Comparison of ENCODE assay signal across 20 cellular contexts in the genomic region with DNA sequence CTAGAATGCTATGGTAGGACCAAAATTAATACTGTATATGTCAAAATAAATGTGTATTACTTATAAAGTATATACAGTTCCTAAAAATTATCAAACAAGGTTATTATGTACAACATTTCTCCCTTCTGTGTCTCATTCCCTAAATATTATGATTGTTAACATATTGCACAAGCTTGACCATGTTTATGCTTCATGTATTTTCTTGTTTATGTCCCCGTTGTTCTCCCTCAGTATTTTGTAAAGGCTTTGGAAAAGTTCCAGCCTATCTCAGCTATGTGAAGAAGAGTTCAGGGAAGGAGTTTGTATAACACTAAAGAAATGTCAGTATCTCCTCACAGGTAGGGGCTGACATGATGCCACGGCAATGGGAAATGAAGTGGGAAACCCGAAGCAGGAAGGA. TPM values are rescaled to one million over a fixed set of nuclear protein-coding genes. Genes with fewer than 3 reads are reported as not detected.
A peak's percentile ranks its signal among the peaks of the same experiment; 100 is the strongest.
DNase-seq lines count a peak whose midpoint lies in the region; FAIRE-seq and TF ChIP-seq lines count a peak whose summit lies in the region.
"Had no signal": no experiment of that assay in that cellular context is flagged by ENCODE, and none has a peak within 500 bp of the region (broad histone marks: within the 10 kb centered on the region; RNA-seq: fewer than 3 reads in every experiment).

No MANE protein-coding gene starts in this region.

- H3K14ac ChIP-seq in mesenchymal stem cell (ENCODE audit: low read length in 2 of 2): no peak overlapping the region

- FAIRE-seq in endothelial cell of umbilical vein (lab: Jason Lieb, UNC): no peak
- FAIRE-seq: bronchial epithelial cell, RCC 7860 had no signal

- dilution Hi-C loops in endothelial cell of umbilical vein (cut with MboI; ENCODE audit: extremely low pct_ligation_motif_present, low sequenced_read_pairs): no loop called here

- no peaks in the 10 kb centered on the region for H3K36me3 ChIP-seq in Peyer's patch
- no peaks in the 10 kb centered on the region for H3K36me3 ChIP-seq in endothelial cell of umbilical vein (ENCODE audit: control insufficient read depth in 2 of 2, extremely low read depth in 1 of 2, insufficient read depth in 2 of 2, low read length in 2 of 2)
- no peaks in the 10 kb centered on the region for H3K36me3 ChIP-seq in mesenchymal stem cell (ENCODE audit: control insufficient read depth in 1 of 2, insufficient read depth in 2 of 2, low read depth in 1 of 2, low read length in 2 of 2)
- H3K36me3 ChIP-seq in transverse colon: no peaks in the 10 kb centered on the region
- H3K36me3 ChIP-seq: thyroid gland had no signal

- no peaks in the 10 kb centered on the region for H3K79me1 ChIP-seq in mesenchymal stem cell (replicated peaks; ENCODE audit: low read length, poor library complexity, severe bottlenecking)

- H3K79me2 ChIP-seq in endothelial cell of umbilical vein (ENCODE audit: control insufficient read depth, insufficient read depth, low read length): no peaks in the 10 kb centered on the region

- TF ChIP-seq CTCF in Peyer's patch (IDR thresholded peaks at IDR 0.05) (no peak), endothelial cell of umbilical vein (IDR thresholded peaks at IDR 0.05; ENCODE audit: extremely low read depth in 1 of 2, insufficient read depth in 1 of 2, low read depth in 1 of 2, low read length in 2 of 2) (no peak), transverse colon (IDR thresholded peaks at IDR 0.05) (no peak)

- H2AFZ ChIP-seq in endothelial cell of umbilical vein (ENCODE audit: low read depth, low read length) (no peak overlapping the region), mesenchymal stem cell (ENCODE audit: low read depth, low read length) (no peak overlapping the region)

- no peak overlapping the region for H3K27ac Mint-ChIP-seq in activated T-helper 2 cell treated with anti-CD3 and anti-CD28 coated beads, Interferon-gamma antibody, Interleukin-2, Interleukin-4, amounts not matched to agents 10 μg/mL and 5 μg/mL and 100 μg/mL, durations not matched to agents 14 hours and 24 hours and 36 hours
- H3K27ac Mint-ChIP-seq: CD14-positive monocyte, mesothelial cell of epicardium had no signal

- H3K9ac ChIP-seq in endothelial cell of umbilical vein (replicated peaks; ENCODE audit: extremely low read depth, insufficient read depth, low read length) (no peak overlapping the region), mesenchymal stem cell (ENCODE audit: low read length) (peak overlapping the region; percentile 88)

- no peak overlapping the region for H4K8ac ChIP-seq in mesenchymal stem cell (ENCODE audit: low read length)

- no peaks in the 10 kb centered on the region for H4K20me1 ChIP-seq in endothelial cell of umbilical vein (replicated peaks; ENCODE audit: control insufficient read depth, extremely low read depth, insufficient read depth, low read length)

- peak overlapping the region; percentile 88 for H2AK5ac ChIP-seq in mesenchymal stem cell (ENCODE audit: low read length, severe bottlenecking)

- no peaks in the 10 kb centered on the region for H3K27me3 ChIP-seq in Peyer's patch
- no peaks in the 10 kb centered on the region for H3K27me3 ChIP-seq in endothelial cell of umbilical vein (ENCODE audit: control insufficient read depth in 2 of 2, insufficient read depth in 2 of 2, low read length in 2 of 2)
- no peaks in the 10 kb centered on the region for H3K27me3 ChIP-seq in mesenchymal stem cell (ENCODE audit: control insufficient read depth in 1 of 2, insufficient read depth in 1 of 2, low read length in 2 of 2)
- H3K27me3 ChIP-seq in transverse colon: no peaks in the 10 kb centered on the region
- H3K27me3 ChIP-seq: thyroid gland had no signal

- H3K9me1 ChIP-seq in endothelial cell of umbilical vein (replicated peaks; ENCODE audit: control insufficient read depth, extremely low read depth, insufficient read depth, low read length): no peaks in the 10 kb centered on the region

- H3K9me3 Mint-ChIP-seq in activated T-helper 2 cell treated with anti-CD3 and anti-CD28 coated beads, Interferon-gamma antibody, Interleukin-2, Interleukin-4, amounts not matched to agents 10 μg/mL and 5 μg/mL and 100 μg/mL, durations not matched to agents 14 hours and 24 hours and 36 hours: no peaks in the 10 kb centered on the region
- H3K9me3 Mint-ChIP-seq: activated naive CD4-positive, alpha-beta T cell treated with anti-CD3 and anti-CD28 coated beads, Interleukin-2, amount 50 U/mL, for 24 hours; mesothelial cell of epicardium had no signal

- 64% methylated on average over 3 of the region's 3 CpGs for WGBS in mesenchymal stem cell
- 13 to 68% methylated on average over 1 to 3 of the region's 3 CpGs for whole genome bisulfite sequencing in transverse colon (ENCODE audit: low coverage in 1 of 2), 2 donors

- DNase-seq in Peyer's patch (no peak), endothelial cell of umbilical vein (ENCODE audit: low read depth, low spot score) (peak; percentile 15), mesenchymal stem cell (no peak), transverse colon (no peak), occipital lobe (lab: John Stamatoyannopoulos, UW) (no peak), AML-193 (lab: John Stamatoyannopoulos, UW) (no peak)
- DNase-seq in activated T-cell treated with anti-CD3 and anti-CD28 coated beads, Interleukin-2, amount 50 U/mL, for 1 hour: no peak
- DNase-seq in activated T-helper 2 cell treated with anti-CD3 and anti-CD28 coated beads, Interferon-gamma antibody, Interleukin-2, Interleukin-4, amounts not matched to agents 10 μg/mL and 5 μg/mL and 100 μg/mL, durations not matched to agents 14 hours and 24 hours and 36 hours (ENCODE audit: low spot score): no peak
- DNase-seq: activated CD4-positive, alpha-beta T cell treated with anti-CD3 and anti-CD28 coated beads, Interleukin-2, amount 50 U/mL, for 1 hour; hypothalamus; NCI-H1417; NCI-H2171 treated with DMSO at 0.1 percent for 48 hours; stimulated activated CD4-positive, alpha-beta T cell treated with anti-CD3 and anti-CD28 coated beads, Interleukin-2, amount 100 ng/mL, for 48 hours; SW 1271; thyroid gland had no signal

- H2BK5ac ChIP-seq in mesenchymal stem cell (ENCODE audit: low read depth, low read length, poor library complexity, severe bottlenecking): no peak overlapping the region

- H2BK15ac ChIP-seq in mesenchymal stem cell (ENCODE audit: low read depth, poor library complexity, severe bottlenecking): no peak overlapping the region

- no peak for TF ChIP-seq POLR2A in Peyer's patch (IDR thresholded peaks at IDR 0.05)
- no peak for TF ChIP-seq POLR2A in endothelial cell of umbilical vein (IDR thresholded peaks at IDR 0.05; ENCODE audit: low read depth, low read length)
- no peak for TF ChIP-seq POLR2A in transverse colon (IDR thresholded peaks at IDR 0.05)

- H3K4me3 ChIP-seq in Peyer's patch: no peak overlapping the region
- no peak overlapping the region for H3K4me3 ChIP-seq in endothelial cell of umbilical vein (replicated peaks in 1 of 3; ENCODE audit: insufficient read depth in 1 of 3, low read depth in 1 of 3, low read length in 3 of 3)
- H3K4me3 ChIP-seq in mesenchymal stem cell (ENCODE audit: insufficient read depth in 1 of 2, low read depth in 1 of 2, low read length in 2 of 2): no peak overlapping the region
- H3K4me3 ChIP-seq in transverse colon: no peak overlapping the region
- H3K4me3 ChIP-seq: thyroid gland had no signal

- peak overlapping the region; percentile 40 to 66 (median 50) for H3K27ac ChIP-seq in Peyer's patch
- H3K27ac ChIP-seq in endothelial cell of umbilical vein (ENCODE audit: insufficient read depth, low read depth, low read length): no peak overlapping the region
- H3K27ac ChIP-seq in mesenchymal stem cell (ENCODE audit: low read length, poor library complexity, severe bottlenecking): no peak overlapping the region
- H3K27ac ChIP-seq in transverse colon: peak overlapping the region; percentile 69 to 81 (median 74)
- H3K27ac ChIP-seq: thyroid gland had no signal

- H3K36me3 Mint-ChIP-seq in activated T-helper 2 cell treated with anti-CD3 and anti-CD28 coated beads, Interferon-gamma antibody, Interleukin-2, Interleukin-4, amounts not matched to agents 10 μg/mL and 5 μg/mL and 100 μg/mL, durations not matched to agents 14 hours and 24 hours and 36 hours (ENCODE audit: low read depth): no peaks in the 10 kb centered on the region
- H3K36me3 Mint-ChIP-seq: activated naive CD4-positive, alpha-beta T cell treated with anti-CD3 and anti-CD28 coated beads, Interleukin-2, amount 50 U/mL, for 24 hours; CD14-positive monocyte; mesothelial cell of epicardium had no signal

- no peak overlapping the region for H3K4me2 ChIP-seq in endothelial cell of umbilical vein (ENCODE audit: insufficient read depth, low read length)
- H3K4me2 ChIP-seq in mesenchymal stem cell (ENCODE audit: low read length, poor library complexity, severe bottlenecking): no peak overlapping the region

- H3K9me3 ChIP-seq in Peyer's patch (no peaks in the 10 kb centered on the region), endothelial cell of umbilical vein (replicated peaks; ENCODE audit: control insufficient read depth, insufficient read depth, low read length) (no peaks in the 10 kb centered on the region), mesenchymal stem cell (ENCODE audit: control insufficient read depth, low read length) (no peaks in the 10 kb centered on the region), transverse colon (no peaks in the 10 kb centered on the region)
- H3K9me3 ChIP-seq: thyroid gland had no signal

- peak overlapping the region in 1 of 2 experiments; percentile 67 for H3K18ac ChIP-seq in mesenchymal stem cell (ENCODE audit: low read depth in 1 of 2, low read length in 2 of 2)

- peaks cover 0 to 47% (median 3%) of the 10 kb centered on the region in 4 donors for H3K4me1 ChIP-seq in Peyer's patch
- peaks cover 70% of the 10 kb centered on the region for H3K4me1 ChIP-seq in endothelial cell of umbilical vein (ENCODE audit: control insufficient read depth, extremely low read depth, insufficient read depth, low read length)
- H3K4me1 ChIP-seq in mesenchymal stem cell (ENCODE audit: control insufficient read depth, insufficient read depth, low read depth, low read length): peaks cover 8% of the 10 kb centered on the region
- peaks cover 14 to 62% (median 39%) of the 10 kb centered on the region in 4 donors for H3K4me1 ChIP-seq in transverse colon

- no peak overlapping the region for H3K4me3 Mint-ChIP-seq in activated T-helper 2 cell treated with anti-CD3 and anti-CD28 coated beads, Interferon-gamma antibody, Interleukin-2, Interleukin-4, amounts not matched to agents 10 μg/mL and 5 μg/mL and 100 μg/mL, durations not matched to agents 14 hours and 24 hours and 36 hours (ENCODE audit: low read depth)
- H3K4me3 Mint-ChIP-seq: activated naive CD4-positive, alpha-beta T cell treated with anti-CD3 and anti-CD28 coated beads, Interleukin-2, amount 50 U/mL, for 24 hours; CD14-positive monocyte; mesothelial cell of epicardium had no signal

- H3K23ac ChIP-seq in mesenchymal stem cell (ENCODE audit: low read length in 2 of 2): no peak overlapping the region

- peak overlapping the region; percentile 43 for H2BK120ac ChIP-seq in mesenchymal stem cell (ENCODE audit: low read depth, low read length)

- no peak overlapping the region for H4K91ac ChIP-seq in mesenchymal stem cell (ENCODE audit: low read length)

- intact Hi-C loops in endothelial cell of umbilical vein (cut with micrococcal nuclease): loop anchor here (2.0 to 10.0 kb wide), 4 partner anchors 333 to 1310 kb away; no protein-coding TSS in a partner anchor
- intact Hi-C loops in transverse colon (cut with DNase I; ENCODE audit: low total_unique reads): loop anchor here (5.0 kb wide), 1 partner anchor 567 kb away; no protein-coding TSS in a partner anchor
- intact Hi-C loops in activated T-helper 2 cell treated with anti-CD3 and anti-CD28 coated beads, Interferon-gamma antibody, Interleukin-2, Interleukin-4, amounts not matched to agents 10 μg/mL and 5 μg/mL and 100 μg/mL, durations not matched to agents 14 hours and 24 hours and 36 hours (cut with micrococcal nuclease): loop anchor here (5.0 kb wide), 2 partner anchors 232 to 352 kb away; no protein-coding TSS in a partner anchor

- peak overlapping the region in 1 of 2 experiments; percentile 79 for H3K4ac ChIP-seq in mesenchymal stem cell (ENCODE audit: low read depth in 1 of 2, low read length in 2 of 2)

- TF ChIP-seq EP300 in transverse colon (IDR thresholded peaks at IDR 0.05; ENCODE audit: low read depth): no peak

- H3K27me3 Mint-ChIP-seq in activated T-helper 2 cell treated with anti-CD3 and anti-CD28 coated beads, Interferon-gamma antibody, Interleukin-2, Interleukin-4, amounts not matched to agents 10 μg/mL and 5 μg/mL and 100 μg/mL, durations not matched to agents 14 hours and 24 hours and 36 hours (ENCODE audit: low read depth): peaks cover 38% of the 10 kb centered on the region

- H3K4me1 Mint-ChIP-seq in activated T-helper 2 cell treated with anti-CD3 and anti-CD28 coated beads, Interferon-gamma antibody, Interleukin-2, Interleukin-4, amounts not matched to agents 10 μg/mL and 5 μg/mL and 100 μg/mL, durations not matched to agents 14 hours and 24 hours and 36 hours (ENCODE audit: low read depth): peaks cover 14% of the 10 kb centered on the region

- H2BK12ac ChIP-seq in mesenchymal stem cell (ENCODE audit: low read length in 2 of 2): no peak overlapping the region

- in situ Hi-C loops in transverse colon (cut with MboI; ENCODE audit: low pct_ligation_motif_present in 1 of 4, low pct_unique_long_range_greater_than_20kb in 1 of 4, low sequenced_read_pairs in 3 of 4): loop anchor here (10.0 to 25.0 kb wide), 3 partner anchors 462 to 570 kb away; no protein-coding TSS in a partner anchor

- POLR2A ChIA-PET in endothelial cell of umbilical vein (lab: Charles Lee): interaction anchor here (1.2 to 1.6 kb wide), 3 partner anchors 17 to 20 kb away, joined by 3 to 6 read pairs (median 4); a partner anchor contains a TSS

- BruUV-seq in endothelial cell of umbilical vein (replicated peaks; lab: Mats Ljungman, UMichigan): no TSS peak

- CTCF ChIA-PET in endothelial cell of umbilical vein (lab: Charles Lee): interaction anchor here (1.2 to 8.8 kb wide), 10 partner anchors 10 to 566 kb away, joined by 3 to 203 read pairs (median 6); no protein-coding TSS in a partner anchor

RNA-seq across cellular contexts. Expression of a gene that starts 19.6 kb away (rescaled TPM):
- 100 to 1,000 TPM in 2 of 4 donors, 10 to 100 TPM in 2; 75.5 to 323 (median 106) TPM for total RNA-seq in Peyer's patch
- total RNA-seq in endothelial cell of umbilical vein: 36.7 and 45.3 TPM in 2 replicates
- 40.0 and 55.5 TPM in 2 replicates for polyA plus RNA-seq in endothelial cell of umbilical vein
- polyA plus RNA-seq in endothelial cell of umbilical vein (2011; cell fraction: cytosol; rRNA removed): 38.6 and 41.8 TPM in 2 replicates
- 49.5 and 61.8 TPM in 2 replicates for polyA plus RNA-seq in endothelial cell of umbilical vein (2011; cell fraction: nucleus; rRNA removed)
- 35.5 and 48.4 TPM in 2 replicates for polyA plus RNA-seq in endothelial cell of umbilical vein (2012)
- 40.7 and 47.6 TPM in 2 replicates for polyA minus RNA-seq in endothelial cell of umbilical vein
- polyA minus RNA-seq in endothelial cell of umbilical vein (2011; cell fraction: cytosol; rRNA and poly(A)+ RNA removed): 33.7 TPM
- 21.9 and 33.6 TPM in 2 replicates for polyA minus RNA-seq in endothelial cell of umbilical vein (2011; cell fraction: nucleus; rRNA and poly(A)+ RNA removed)
- polyA plus RNA-seq in mesenchymal stem cell (2013, experiment 1 of 2): 90.3 TPM
- polyA plus RNA-seq in mesenchymal stem cell (2013, experiment 2 of 2): 87.3 TPM
- total RNA-seq in transverse colon: 100 to 1,000 TPM in 3 of 4 donors, 10 to 100 TPM in 1; 51.9 to 235 (median 157) TPM
- total RNA-seq in occipital lobe: 14.7 TPM
- 2.3 and 3.5 TPM in 2 replicates for total RNA-seq in activated T-helper 2 cell treated with anti-CD3 and anti-CD28 coated beads, Interferon-gamma antibody, Interleukin-2, Interleukin-4, amounts not matched to agents 10 μg/mL and 5 μg/mL and 100 μg/mL, durations not matched to agents 14 hours and 24 hours and 36 hours

RNA-seq across cellular contexts. Expression of a gene that starts 30.5 kb away (rescaled TPM):
- 10 to 100 TPM; 52.7 to 70.1 (median 56.7) TPM for total RNA-seq in Peyer's patch
- 36.7 and 42.4 TPM in 2 replicates for total RNA-seq in endothelial cell of umbilical vein
- 15.4 and 17.3 TPM in 2 replicates for polyA plus RNA-seq in endothelial cell of umbilical vein
- 19.9 and 24.1 TPM in 2 replicates for polyA plus RNA-seq in endothelial cell of umbilical vein (2011; cell fraction: cytosol; rRNA removed)
- 53.1 and 58.4 TPM in 2 replicates for polyA plus RNA-seq in endothelial cell of umbilical vein (2011; cell fraction: nucleus; rRNA removed)
- 17.9 and 19.2 TPM in 2 replicates for polyA plus RNA-seq in endothelial cell of umbilical vein (2012)
- 58.1 and 80.1 TPM in 2 replicates for polyA minus RNA-seq in endothelial cell of umbilical vein
- 18.7 TPM for polyA minus RNA-seq in endothelial cell of umbilical vein (2011; cell fraction: cytosol; rRNA and poly(A)+ RNA removed)
- 85.3 and 127 TPM in 2 replicates for polyA minus RNA-seq in endothelial cell of umbilical vein (2011; cell fraction: nucleus; rRNA and poly(A)+ RNA removed)
- polyA plus RNA-seq in mesenchymal stem cell (2013, experiment 1 of 2): 21.0 TPM
- 20.2 TPM for polyA plus RNA-seq in mesenchymal stem cell (2013, experiment 2 of 2)
- total RNA-seq in transverse colon: 10 to 100 TPM; 46.4 to 71.0 (median 54.8) TPM
- 132 TPM for total RNA-seq in occipital lobe
- 4.2 and 4.9 TPM in 2 replicates for total RNA-seq in activated T-helper 2 cell treated with anti-CD3 and anti-CD28 coated beads, Interferon-gamma antibody, Interleukin-2, Interleukin-4, amounts not matched to agents 10 μg/mL and 5 μg/mL and 100 μg/mL, durations not matched to agents 14 hours and 24 hours and 36 hours

Comparison
In these comparisons a context has a peak if more than half of its experiments do, and no peak if none do; other contexts are left out.
1. H3K27ac ChIP-seq: peak in Peyer's patch (4 of 4) and transverse colon (4 of 4); none in endothelial cell of umbilical vein (single experiment) and mesenchymal stem cell (single experiment).